In the genomic region with DNA sequence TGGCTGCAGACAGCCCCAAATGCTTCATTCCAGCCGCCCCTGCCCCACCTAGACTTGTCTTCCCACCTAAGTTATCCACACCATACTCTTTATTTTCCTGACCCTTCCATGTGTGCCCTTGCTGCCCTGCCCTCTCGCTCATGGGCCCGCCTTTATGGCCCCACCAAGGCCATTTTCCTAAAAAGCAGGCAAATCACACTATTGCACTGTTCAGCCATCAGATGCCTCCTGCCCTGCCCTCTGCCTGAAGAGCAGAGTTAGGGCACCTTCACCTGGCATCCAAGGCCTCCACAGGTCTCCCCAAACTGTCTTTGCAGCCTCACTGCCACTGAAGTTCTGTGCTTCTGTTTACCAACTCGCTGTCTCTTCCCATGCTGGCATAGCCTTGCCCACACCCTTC, we compare ENCODE assay signal across 20 cellular contexts.
"Had no signal": no experiment of that assay in that cellular context is flagged by ENCODE, and none has a peak within 500 bp of the region (broad histone marks: within the 10 kb centered on the region; RNA-seq: fewer than 3 reads in every experiment).

No MANE protein-coding gene starts in this region.

- H3K27ac Mint-ChIP-seq: naive thymus-derived CD4-positive, alpha-beta T cell; progenitor cell of endocrine pancreas; stimulated activated memory B cell treated with anti-CD40 and anti-IgM and Interleukin-4, amounts not matched to agents 10 μg/mL and 1 μg/mL and 100 μg/mL, for 72 hours had no signal

- DNase-seq: cerebellar nuclear complex; effector CD4-positive, alpha-beta T cell; foreskin melanocyte; left colon; left ventricle myocardium superior; mesenchymal stem cell; naive thymus-derived CD4-positive, alpha-beta T cell; occipital lobe; pancreas; right cardiac atrium; stimulated activated CD4-positive, alpha-beta T cell treated with anti-CD3 and anti-CD28 coated beads, Interleukin-4, amount 100 ng/mL, for 1 hour; stimulated activated CD8-positive, alpha-beta memory T cell treated with anti-CD3 and anti-CD28 coated beads, Interleukin-4, amount 100 ng/mL, for 48 hours; stimulated activated naive CD8-positive, alpha-beta T cell treated with anti-CD3 and anti-CD28 coated beads, Interleukin-15, amount 100 ng/mL, for 72 hours; transverse colon had no signal

- ATAC-seq: left colon; left ventricle myocardium superior; naive thymus-derived CD4-positive, alpha-beta T cell; pancreas; right cardiac atrium; stimulated activated memory B cell treated with anti-CD40 and anti-IgM and Interleukin-4, amounts not matched to agents 10 μg/mL and 1 μg/mL and 100 μg/mL, for 72 hours; stimulated activated naive CD8-positive, alpha-beta T cell treated with anti-CD3 and anti-CD28 coated beads, Interleukin-15, amount 100 ng/mL, for 72 hours had no signal

- H3K4me3 ChIP-seq: hepatocyte, lung, pancreas, smooth muscle cell, thoracic aorta, transverse colon had no signal

- H3K27me3 Mint-ChIP-seq: stimulated activated memory B cell treated with anti-CD40 and anti-IgM and Interleukin-4, amounts not matched to agents 10 μg/mL and 1 μg/mL and 100 μg/mL, for 72 hours; stimulated activated naive CD8-positive, alpha-beta T cell treated with anti-CD3 and anti-CD28 coated beads, Interleukin-15, amount 100 ng/mL, for 72 hours had no signal

- H3K27ac ChIP-seq: hepatocyte, pancreas, thoracic aorta, transverse colon had no signal

- H3K4me1 Mint-ChIP-seq: naive thymus-derived CD4-positive, alpha-beta T cell; stimulated activated naive CD8-positive, alpha-beta T cell treated with anti-CD3 and anti-CD28 coated beads, Interleukin-15, amount 100 ng/mL, for 72 hours had no signal

- H3K4me3 Mint-ChIP-seq: naive thymus-derived CD4-positive, alpha-beta T cell; stimulated activated memory B cell treated with anti-CD40 and anti-IgM and Interleukin-4, amounts not matched to agents 10 μg/mL and 1 μg/mL and 100 μg/mL, for 72 hours; stimulated activated naive CD8-positive, alpha-beta T cell treated with anti-CD3 and anti-CD28 coated beads, Interleukin-15, amount 100 ng/mL, for 72 hours had no signal
